Comparison of ENCODE assay signal across 1 cellular context in genomic region chr7:106006906-106007305, GRCh38.
TF ChIP-seq lines count a peak whose summit lies in the region.

No MANE protein-coding gene starts in this region.

TF ChIP-seq in K562, 482 proteins besides CTCF, POLR2A, EP300 and RAD21 (continued from another document):
- TF ChIP-seq DDX20 (tag; IDR thresholded peaks at IDR 0.05; ENCODE audit: low read depth): no peak
- TF ChIP-seq, protein P1, sequence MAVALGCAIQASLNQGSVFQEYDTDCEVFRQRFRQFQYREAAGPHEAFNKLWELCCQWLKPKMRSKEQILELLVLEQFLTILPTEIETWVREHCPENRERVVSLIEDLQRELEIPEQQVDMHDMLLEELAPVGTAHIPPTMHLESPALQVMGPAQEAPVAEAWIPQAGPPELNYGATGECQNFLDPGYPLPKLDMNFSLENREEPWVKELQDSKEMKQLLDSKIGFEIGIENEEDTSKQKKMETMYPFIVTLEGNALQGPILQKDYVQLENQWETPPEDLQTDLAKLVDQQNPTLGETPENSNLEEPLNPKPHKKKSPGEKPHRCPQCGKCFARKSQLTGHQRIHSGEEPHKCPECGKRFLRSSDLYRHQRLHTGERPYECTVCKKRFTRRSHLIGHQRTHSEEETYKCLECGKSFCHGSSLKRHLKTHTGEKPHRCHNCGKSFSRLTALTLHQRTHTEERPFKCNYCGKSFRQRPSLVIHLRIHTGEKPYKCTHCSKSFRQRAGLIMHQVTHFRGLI (CRISPR knock-in tag; IDR thresholded peaks at IDR 0.05): no peak
- no peak for TF ChIP-seq ZBTB8A (IDR thresholded peaks at IDR 0.05; ENCODE audit: partially characterized antibody)
- TF ChIP-seq, protein P2, sequence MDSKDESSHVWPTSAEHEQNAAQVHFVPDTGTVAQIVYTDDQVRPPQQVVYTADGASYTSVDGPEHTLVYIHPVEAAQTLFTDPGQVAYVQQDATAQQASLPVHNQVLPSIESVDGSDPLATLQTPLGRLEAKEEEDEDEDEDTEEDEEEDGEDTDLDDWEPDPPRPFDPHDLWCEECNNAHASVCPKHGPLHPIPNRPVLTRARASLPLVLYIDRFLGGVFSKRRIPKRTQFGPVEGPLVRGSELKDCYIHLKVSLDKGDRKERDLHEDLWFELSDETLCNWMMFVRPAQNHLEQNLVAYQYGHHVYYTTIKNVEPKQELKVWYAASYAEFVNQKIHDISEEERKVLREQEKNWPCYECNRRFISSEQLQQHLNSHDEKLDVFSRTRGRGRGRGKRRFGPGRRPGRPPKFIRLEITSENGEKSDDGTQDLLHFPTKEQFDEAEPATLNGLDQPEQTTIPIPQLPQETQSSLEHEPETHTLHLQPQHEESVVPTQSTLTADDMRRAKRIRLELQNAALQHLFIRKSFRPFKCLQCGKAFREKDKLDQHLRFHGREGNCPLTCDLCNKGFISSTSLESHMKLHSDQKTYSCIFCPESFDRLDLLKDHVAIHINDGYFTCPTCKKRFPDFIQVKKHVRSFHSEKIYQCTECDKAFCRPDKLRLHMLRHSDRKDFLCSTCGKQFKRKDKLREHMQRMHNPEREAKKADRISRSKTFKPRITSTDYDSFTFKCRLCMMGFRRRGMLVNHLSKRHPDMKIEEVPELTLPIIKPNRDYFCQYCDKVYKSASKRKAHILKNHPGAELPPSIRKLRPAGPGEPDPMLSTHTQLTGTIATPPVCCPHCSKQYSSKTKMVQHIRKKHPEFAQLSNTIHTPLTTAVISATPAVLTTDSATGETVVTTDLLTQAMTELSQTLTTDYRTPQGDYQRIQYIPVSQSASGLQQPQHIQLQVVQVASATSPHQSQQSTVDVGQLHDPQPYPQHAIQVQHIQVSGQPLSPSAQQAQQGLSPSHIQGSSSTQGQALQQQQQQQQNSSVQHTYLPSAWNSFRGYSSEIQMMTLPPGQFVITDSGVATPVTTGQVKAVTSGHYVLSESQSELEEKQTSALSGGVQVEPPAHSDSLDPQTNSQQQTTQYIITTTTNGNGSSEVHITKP (IDR thresholded peaks at IDR 0.05; ENCODE audit: partially characterized antibody): no peak
- TF ChIP-seq, protein P3, sequence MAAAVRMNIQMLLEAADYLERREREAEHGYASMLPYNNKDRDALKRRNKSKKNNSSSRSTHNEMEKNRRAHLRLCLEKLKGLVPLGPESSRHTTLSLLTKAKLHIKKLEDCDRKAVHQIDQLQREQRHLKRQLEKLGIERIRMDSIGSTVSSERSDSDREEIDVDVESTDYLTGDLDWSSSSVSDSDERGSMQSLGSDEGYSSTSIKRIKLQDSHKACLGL (CRISPR knock-in tag; IDR thresholded peaks at IDR 0.05; ENCODE audit: borderline replicate concordance, poor library complexity, severe bottlenecking): no peak
